ENCODE assay signal across 14 cellular contexts in the genomic region with DNA sequence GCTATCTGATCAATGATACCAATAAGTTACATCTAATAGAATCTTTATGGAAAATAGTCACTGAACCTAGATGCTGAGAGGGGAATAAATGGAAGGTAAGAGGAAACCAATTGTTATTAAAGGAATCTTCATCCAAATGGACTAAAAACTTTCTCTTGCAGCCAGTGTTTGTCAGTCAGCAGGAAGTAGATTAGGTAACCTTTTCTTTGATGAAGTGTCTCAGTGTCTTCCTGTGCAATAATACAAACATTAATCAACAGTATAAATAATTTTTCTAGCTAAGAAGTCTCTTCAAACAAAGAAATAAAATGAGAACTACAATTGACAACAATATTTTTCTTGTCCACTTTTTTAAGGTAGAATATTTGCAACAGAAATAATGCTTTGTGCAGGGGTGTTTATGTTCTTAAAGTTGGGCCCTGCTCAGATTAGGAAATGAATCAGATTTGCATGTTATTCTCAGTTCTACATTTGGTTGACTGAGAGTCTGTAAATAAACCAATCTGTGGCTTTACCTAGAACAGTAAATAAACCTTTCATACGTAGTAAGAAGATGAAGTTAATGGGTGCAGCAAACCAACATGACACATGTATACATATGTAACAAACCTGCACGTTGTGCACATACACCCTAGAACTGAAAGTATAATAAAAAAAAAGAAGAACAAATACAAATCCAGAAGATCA.
DNase-seq lines count a peak whose midpoint lies in the region; ATAC-seq and TF ChIP-seq lines count a peak whose summit lies in the region.
"Had no signal": no experiment of that assay in that cellular context is flagged by ENCODE, and none has a peak within 500 bp of the region (broad histone marks: within the 10 kb centered on the region; RNA-seq: fewer than 3 reads in every experiment).

No MANE protein-coding gene starts in this region.

- peaks cover 0 to 11% of the 10 kb centered on the region in 2 donors for H3K9me3 Mint-ChIP-seq in effector memory CD8-positive, alpha-beta T cell
- peaks cover 6% of the 10 kb centered on the region for H3K9me3 Mint-ChIP-seq in activated CD8-positive, alpha-beta T cell treated with anti-CD3 and anti-CD28 coated beads for 36 hours

- no peak overlapping the region for H3K27ac Mint-ChIP-seq in effector memory CD8-positive, alpha-beta T cell
- no peak overlapping the region for H3K27ac Mint-ChIP-seq in activated CD8-positive, alpha-beta T cell treated with anti-CD3 and anti-CD28 coated beads for 36 hours
- H3K27ac Mint-ChIP-seq: WTC11 had no signal

- POLR2A ChIA-PET in activated CD8-positive, alpha-beta T cell treated with anti-CD3 and anti-CD28 coated beads for 36 hours (lab: Charles Lee), result no interaction called here

- no peak overlapping the region for H3K4me3 ChIP-seq in right cardiac atrium (ENCODE audit: low read length)
- H3K4me3 ChIP-seq: K562 had no signal

- H3K4me3 Mint-ChIP-seq in effector memory CD8-positive, alpha-beta T cell, result no peak overlapping the region
- no peak overlapping the region for H3K4me3 Mint-ChIP-seq in activated CD8-positive, alpha-beta T cell treated with anti-CD3 and anti-CD28 coated beads for 36 hours
- H3K4me3 Mint-ChIP-seq: WTC11 had no signal

- intact Hi-C loops in activated CD8-positive, alpha-beta T cell treated with anti-CD3 and anti-CD28 coated beads for 36 hours (cut with micrococcal nuclease), result no loop called here
- intact Hi-C loops in right cardiac atrium (cut with DNase I), result no loop called here

- 76% methylated on average over 2 of the region's 2 CpGs for WGBS in right cardiac atrium

- no peaks in the 10 kb centered on the region for H3K36me3 Mint-ChIP-seq in effector memory CD8-positive, alpha-beta T cell (ENCODE audit: insufficient read depth)
- H3K36me3 Mint-ChIP-seq in activated CD8-positive, alpha-beta T cell treated with anti-CD3 and anti-CD28 coated beads for 36 hours (ENCODE audit: low read depth), result no peaks in the 10 kb centered on the region

- H3K27me3 Mint-ChIP-seq in effector memory CD8-positive, alpha-beta T cell, result no peaks in the 10 kb centered on the region
- no peaks in the 10 kb centered on the region for H3K27me3 Mint-ChIP-seq in activated CD8-positive, alpha-beta T cell treated with anti-CD3 and anti-CD28 coated beads for 36 hours

- H3K4me1 Mint-ChIP-seq in effector memory CD8-positive, alpha-beta T cell (ENCODE audit: low read depth in 2 of 2), result no peaks in the 10 kb centered on the region
- H3K4me1 Mint-ChIP-seq in activated CD8-positive, alpha-beta T cell treated with anti-CD3 and anti-CD28 coated beads for 36 hours (ENCODE audit: low read depth), result no peaks in the 10 kb centered on the region
- H3K4me1 Mint-ChIP-seq: WTC11 had no signal

- CTCF ChIA-PET in activated CD8-positive, alpha-beta T cell treated with anti-CD3 and anti-CD28 coated beads for 36 hours (lab: Charles Lee), result no interaction called here

- no peaks in the 10 kb centered on the region for H3K27me3 ChIP-seq in right cardiac atrium (ENCODE audit: control insufficient read depth, insufficient read depth)

- no peaks in the 10 kb centered on the region for H3K9me3 ChIP-seq in right cardiac atrium (ENCODE audit: control insufficient read depth, low read length)

- H3K4me1 ChIP-seq in right cardiac atrium (ENCODE audit: control insufficient read depth, insufficient read depth, low read length), result no peaks in the 10 kb centered on the region

- ATAC-seq in GM19023 (IDR thresholded peaks at IDR 0.05; ENCODE audit: unreplicated experiment) (peak; percentile 93), GM21723 (IDR thresholded peaks at IDR 0.05; ENCODE audit: unreplicated experiment) (peak; percentile 93), HG03135 (IDR thresholded peaks at IDR 0.05; ENCODE audit: unreplicated experiment) (peak; percentile 96), right cardiac atrium (no peak)
- ATAC-seq in effector memory CD8-positive, alpha-beta T cell (replicated peaks), result no peak
- no peak for ATAC-seq in activated CD8-positive, alpha-beta T cell treated with anti-CD3 and anti-CD28 coated beads for 36 hours
- ATAC-seq: K562, WTC11 had no signal

- DNase-seq in germinal center (ENCODE audit: low spot score) (peak; percentile 36), SHP77 treated with DMSO at 0.1 percent for 48 hours (lab: John Stamatoyannopoulos, UW) (no peak), right cardiac atrium (no peak)
- no peak for DNase-seq in effector memory CD8-positive, alpha-beta T cell
- DNase-seq in activated CD8-positive, alpha-beta T cell treated with anti-CD3 and anti-CD28 coated beads for 36 hours, result no peak
- DNase-seq: COR-L47; foreskin fibroblast; NCI-H2171 treated with DMSO at 0.1 percent for 48 hours; stimulated activated CD4-positive, alpha-beta T cell treated with anti-CD3 and anti-CD28 coated beads, Interleukin-1b, Interleukin-23, amount 100 ng/mL, for 48 hours had no signal

- H3K27ac ChIP-seq in right cardiac atrium (ENCODE audit: low read length), result no peak overlapping the region

- TF ChIP-seq CTCF in activated CD8-positive, alpha-beta T cell treated with anti-CD3 and anti-CD28 coated beads for 36 hours (IDR thresholded peaks at IDR 0.05), result no peak

Comparison
In these comparisons a context has a peak if more than half of its experiments do, and no peak if none do; other contexts are left out.
1. ATAC-seq: peak in GM19023 (single experiment), GM21723 (single experiment) and HG03135 (single experiment); none in effector memory CD8-positive, alpha-beta T cell (single experiment), activated CD8-positive, alpha-beta T cell treated with anti-CD3 and anti-CD28 coated beads for 36 hours (single experiment) and right cardiac atrium (0 of 2).